Comparison of ENCODE assay signal across 27 cellular contexts in the genomic region with DNA sequence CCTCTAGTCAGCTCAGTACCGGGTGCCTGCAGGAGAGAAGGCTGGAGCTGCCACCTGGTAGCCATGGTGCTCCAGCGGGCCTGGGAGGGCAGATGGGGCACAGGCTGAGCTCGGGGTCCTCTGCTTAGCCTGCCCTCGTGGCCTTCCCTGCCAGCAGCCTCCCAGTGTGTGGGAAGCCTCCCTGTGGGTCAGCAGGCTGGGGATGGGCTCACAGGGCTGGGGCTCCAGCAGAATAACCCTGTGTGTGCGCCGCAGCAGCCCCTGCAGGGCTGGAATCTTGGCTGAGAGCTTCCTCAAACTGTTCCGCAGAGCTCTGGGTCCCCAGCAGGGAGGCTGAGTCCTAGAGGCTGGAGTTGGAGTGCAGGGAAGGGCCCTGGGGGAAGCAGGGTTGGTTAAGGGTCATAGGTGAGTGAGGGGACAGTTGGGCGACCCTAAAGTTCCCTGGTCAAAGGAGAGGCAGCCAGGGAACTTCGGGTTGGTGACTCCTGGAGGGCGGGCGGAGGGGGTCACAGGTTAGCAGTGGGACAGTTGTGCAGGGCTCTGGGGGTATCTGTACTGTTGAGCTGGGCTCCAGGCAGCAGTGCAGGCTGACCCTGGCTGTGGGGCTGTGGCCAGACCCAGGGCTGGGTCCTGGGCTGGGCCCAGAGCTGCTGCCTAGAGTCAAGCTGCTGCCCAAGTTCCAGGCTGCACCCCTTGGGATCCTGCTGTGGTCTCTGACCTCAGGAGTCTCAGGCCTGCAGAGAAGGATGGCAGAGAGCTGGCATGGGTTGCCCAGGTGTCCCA. TPM values are rescaled to one million over a fixed set of nuclear protein-coding genes. Genes with fewer than 3 reads are reported as not detected.
"Had no signal": no experiment of that assay in that cellular context is flagged by ENCODE, and none has a peak within 500 bp of the region (broad histone marks: within the 10 kb centered on the region; RNA-seq: fewer than 3 reads in every experiment).

No MANE protein-coding gene starts in this region.

- H3K4me3 ChIP-seq: cardiac muscle cell, colonic mucosa had no signal

- H3K27ac ChIP-seq: brain microvascular endothelial cell, cardiac muscle cell, colonic mucosa had no signal

- H3K27me3 ChIP-seq: brain microvascular endothelial cell, cardiac muscle cell, colonic mucosa had no signal

- H3K9me3 ChIP-seq: colonic mucosa had no signal

- DNase-seq: activated B cell treated with CpG ODN at 0.5 μM for 24 hours; activated CD4-positive, alpha-beta T cell treated with anti-CD3 and anti-CD28 coated beads for 1 hour; activated CD4-positive, alpha-beta T cell treated with anti-CD3 and anti-CD28 coated beads, Interleukin-2, amount 10 ng/mL, durations not matched to agents 24 days and 14 days; activated CD4-positive, alpha-beta T cell treated with anti-CD3 and anti-CD28 coated beads, Interleukin-2, amount 50 U/mL, for 48 hours; activated gamma-delta T cell; activated naive CD4-positive, alpha-beta T cell treated with anti-CD3 and anti-CD28 coated beads, Interleukin-2, amount 10 ng/mL, durations not matched to agents 7 days and 5 days; activated naive CD8-positive, alpha-beta T cell treated with anti-CD3 and anti-CD28 coated beads for 36 hours; activated T-cell treated with anti-CD3 and anti-CD28 coated beads for 4 hours; activated T-cell treated with anti-CD3 and anti-CD28 coated beads, Interleukin-2, amount 50 U/mL, for 48 hours; brain microvascular endothelial cell; colonic mucosa; Kasumi-1; NCI-H1105 treated with DMSO at 0.1 percent for 48 hours; NCI-H1436 treated with DMSO at 0.1 percent for 48 hours; NCI-H187; NCI-H2081; NCI-H510A treated with DMSO at 0.1 percent for 48 hours; NCI-H69; NK-92 treated with Interleukin-12 subunit alpha and Interleukin-12 subunit beta, amount 100 ng/mL, for 24 hours; OCI-M1; SIG-M5; T-helper 1 cell; T-helper 9 cell had no signal

- FAIRE-seq: RCC 7860 had no signal

- H3K4me1 ChIP-seq: colonic mucosa had no signal

- H3K36me3 ChIP-seq: brain microvascular endothelial cell, cardiac muscle cell, colonic mucosa had no signal

RNA-seq across cellular contexts. Expression of a gene that starts 23.3 kb away (rescaled TPM):
- total RNA-seq: activated B cell treated with CpG ODN at 0.5 μM for 24 hours; activated CD4-positive, alpha-beta T cell treated with anti-CD3 and anti-CD28 coated beads, Interleukin-2, amount 10 ng/mL, durations not matched to agents 24 days and 14 days; activated naive CD8-positive, alpha-beta T cell treated with anti-CD3 and anti-CD28 coated beads for 36 hours; colonic mucosa had no signal
- polyA plus RNA-seq: cardiac muscle cell had no signal

RNA-seq across cellular contexts. Expression of a gene that starts 32.6 kb away (rescaled TPM):
- total RNA-seq: activated B cell treated with CpG ODN at 0.5 μM for 24 hours; activated T-helper 17 cell treated with anti-CD3 and anti-CD28 coated beads, Interleukin-2, amount 50 U/mL, for 72 hours; cerebellum had no signal
